Comparison of ENCODE assay signal across 23 cellular contexts in genomic region chr20:52011093-52011492, GRCh38.
DNase-seq lines count a peak whose midpoint lies in the region; ATAC-seq, FAIRE-seq and TF ChIP-seq lines count a peak whose summit lies in the region.
"Had no signal": no experiment of that assay in that cellular context is flagged by ENCODE, and none has a peak within 500 bp of the region (broad histone marks: within the 10 kb centered on the region; RNA-seq: fewer than 3 reads in every experiment).

No MANE protein-coding gene starts in this region.

- H3K4me3 Mint-ChIP-seq in endodermal cell, result no peak overlapping the region
- H3K4me3 Mint-ChIP-seq: B cell; CD4-positive, alpha-beta T cell; CD8-positive, alpha-beta T cell had no signal

- peaks cover 20% of the 10 kb centered on the region for H3K4me1 Mint-ChIP-seq in endodermal cell
- H3K4me1 Mint-ChIP-seq: B cell had no signal

- DNase-seq in WERI-Rb-1 (no peak), endodermal cell (no peak), urothelium cell line (ENCODE audit: low spot score) (no peak), amniotic stem cell (lab: John Stamatoyannopoulos, UW) (no peak), activated gamma-delta T cell (lab: John Stamatoyannopoulos, UW) (no peak)
- DNase-seq: AML-193; Caco-2; Calu3; CD4-positive, alpha-beta T cell; CD8-positive, alpha-beta T cell; DMS79 treated with DMSO at 0.1 percent for 48 hours; GDM1 had no signal

- no peaks in the 10 kb centered on the region for H3K36me3 Mint-ChIP-seq in endodermal cell (ENCODE audit: low read depth)
- H3K36me3 Mint-ChIP-seq: CD8-positive, alpha-beta T cell had no signal

- H3K27ac ChIP-seq in WERI-Rb-1 (peak overlapping the region; percentile 88), endodermal cell (ENCODE audit: low read depth, low read length) (no peak overlapping the region)
- H3K27ac ChIP-seq: 22Rv1; A549; BLaER1 treated with 17β-estradiol and CSF1 and Interleukin-3, amounts not matched to agents 10 nM and 100 nM; C4-2B had no signal

- 100% methylated on average over 1 of the region's 3 CpGs for WGBS in endodermal cell (ENCODE audit: insufficient coverage in 1 of 2, insufficient read length in 1 of 2), 2 experiments

- TF ChIP-seq CTCF in WERI-Rb-1 (IDR thresholded peaks at IDR 0.05; ENCODE audit: low read depth, low read length), result no peak
- no peak for TF ChIP-seq CTCF in endodermal cell (conservative IDR thresholded peaks at IDR 0.05)

- H3K36me3 ChIP-seq in WERI-Rb-1 (no peaks in the 10 kb centered on the region), endodermal cell (ENCODE audit: control insufficient read depth, insufficient read depth, low read length) (no peaks in the 10 kb centered on the region)

- H3K4me1 ChIP-seq in endodermal cell (ENCODE audit: control insufficient read depth, insufficient read depth, low read length), result no peaks in the 10 kb centered on the region
- H3K4me1 ChIP-seq: A549 had no signal

- no peaks in the 10 kb centered on the region for H3K27me3 Mint-ChIP-seq in endodermal cell (ENCODE audit: insufficient read depth)

- H3K9me3 ChIP-seq in WERI-Rb-1 (ENCODE audit: severe bottlenecking), result no peaks in the 10 kb centered on the region
- peaks cover 8% of the 10 kb centered on the region for H3K9me3 ChIP-seq in endodermal cell (ENCODE audit: control insufficient read depth, low read length)

- H3K9ac ChIP-seq in endodermal cell (ENCODE audit: extremely low read depth, low read length, poor library complexity, severe bottlenecking), result no peak overlapping the region
- H3K9ac ChIP-seq: BLaER1 treated with 17β-estradiol and CSF1 and Interleukin-3, amounts not matched to agents 10 nM and 100 nM had no signal

- H3K9me3 Mint-ChIP-seq in endodermal cell, result peaks cover 13% of the 10 kb centered on the region

- H3K27ac Mint-ChIP-seq in endodermal cell, result no peak overlapping the region
- H3K27ac Mint-ChIP-seq: B cell; CD4-positive, alpha-beta T cell; CD8-positive, alpha-beta T cell had no signal

- peak overlapping the region; percentile 12 for H3K4me3 ChIP-seq in WERI-Rb-1 (ENCODE audit: low read depth, low read length)
- H3K4me3 ChIP-seq in endodermal cell (ENCODE audit: low read length), result peak overlapping the region; percentile 21
- H3K4me3 ChIP-seq: A549; BLaER1 treated with 17β-estradiol and CSF1 and Interleukin-3, amounts not matched to agents 10 nM and 100 nM; GM12878 had no signal

- FAIRE-seq in G401.6 (lab: Jason Lieb, UNC) (peak; percentile 25), urothelium cell line (lab: Jason Lieb, UNC) (peak; percentile 32)
- FAIRE-seq: A549, D721Med, GM12878, GM12892, GM18507 had no signal

- H3K27me3 ChIP-seq in WERI-Rb-1 (ENCODE audit: insufficient read depth, low read depth, severe bottlenecking) (no peaks in the 10 kb centered on the region), endodermal cell (ENCODE audit: control insufficient read depth, insufficient read depth, low read length, poor library complexity, severe bottlenecking) (no peaks in the 10 kb centered on the region)
- H3K27me3 ChIP-seq: BLaER1 treated with 17β-estradiol and CSF1 and Interleukin-3, amounts not matched to agents 10 nM and 100 nM had no signal

- no peak for ATAC-seq in HG02938 (IDR thresholded peaks at IDR 0.05; ENCODE audit: unreplicated experiment)
- ATAC-seq: A549; CD8-positive, alpha-beta T cell; GM12878 had no signal
